In the genomic region with DNA sequence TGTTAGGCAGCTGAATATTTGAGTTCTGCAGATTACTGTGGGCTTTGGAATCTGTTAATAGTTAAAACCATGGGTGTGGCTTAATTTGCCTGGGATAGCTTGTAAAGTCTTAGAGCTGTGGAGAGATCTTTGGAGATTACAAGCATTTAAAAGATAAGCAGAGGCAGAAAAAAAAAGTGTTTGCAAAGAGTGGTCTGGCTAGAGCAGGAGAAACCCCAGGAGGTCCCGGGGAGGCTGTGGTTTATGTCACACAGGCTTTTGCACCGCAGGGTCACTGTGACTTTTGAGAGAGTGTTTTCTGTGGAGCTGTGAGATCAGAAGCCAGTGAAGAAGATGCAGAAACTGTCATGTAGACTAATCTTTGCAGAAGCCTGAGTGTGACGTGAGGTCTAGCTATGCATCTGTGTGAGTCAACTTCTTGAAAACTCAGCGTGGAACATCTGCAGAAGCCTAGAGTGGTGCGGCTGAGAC, we compare ENCODE assay signal across 8 cellular contexts. TPM values are rescaled to one million over a fixed set of nuclear protein-coding genes. Genes with fewer than 3 reads are reported as not detected.
DNase-seq lines count a peak whose midpoint lies in the region; ATAC-seq and TF ChIP-seq lines count a peak whose summit lies in the region.

No MANE protein-coding gene starts in this region.

- POLR2A ChIA-PET in HEK293 (lab: Yijun Ruan, JAX) = interaction anchor here (2.0 kb wide), 1 partner anchor 49 kb away, joined by 11 read pairs; a partner anchor contains a TSS

- ATAC-seq in mucosa of descending colon (peak; percentile 63), GM19397 (IDR thresholded peaks at IDR 0.05; ENCODE audit: unreplicated experiment) (no peak), GM19455 (IDR thresholded peaks at IDR 0.05; ENCODE audit: unreplicated experiment) (no peak)

- TF ChIP-seq CTCF in AG09309 (IDR thresholded peaks at IDR 0.05; ENCODE audit: control insufficient read depth, insufficient read depth, low read depth, low read length, missing control alignments) (no peak), HEK293 (tag by site-specific recombination; IDR thresholded peaks at IDR 0.05) (no peak), mucosa of descending colon (IDR thresholded peaks at IDR 0.05) (no peak)

- H3K36me3 ChIP-seq in HEK293 (ENCODE audit: control insufficient read depth in 2 of 2, insufficient read depth in 1 of 2, low read length in 2 of 2) = no peaks in the 10 kb centered on the region
- H3K36me3 ChIP-seq in mucosa of descending colon (ENCODE audit: low read depth) = no peaks in the 10 kb centered on the region

- CTCF ChIA-PET in HEK293 (lab: Yijun Ruan, JAX) = interaction anchor here (0.6 kb wide), 1 partner anchor 373 kb away, joined by 3 read pairs; no protein-coding TSS in a partner anchor

- H3K4me3 ChIP-seq in AG09309 (ENCODE audit: control insufficient read depth, low read depth, low read length) (no peak overlapping the region), HEK293 (ENCODE audit: low read depth, low read length) (no peak overlapping the region), mucosa of descending colon (no peak overlapping the region)

- H3K4me1 ChIP-seq in HEK293 (ENCODE audit: control insufficient read depth, insufficient read depth, low read length) = peaks cover 39% of the 10 kb centered on the region
- H3K4me1 ChIP-seq in mucosa of descending colon (ENCODE audit: low read depth) = peaks cover 30% of the 10 kb centered on the region

- intact Hi-C loops in mucosa of descending colon (cut with DNase I, micrococcal nuclease) = no loop called here

- H3K9me3 ChIP-seq in HEK293 (ENCODE audit: control insufficient read depth, insufficient read depth, low read depth, low read length) (no peaks in the 10 kb centered on the region), mucosa of descending colon (no peaks in the 10 kb centered on the region)

- H3K27ac ChIP-seq in HEK293 (ENCODE audit: extremely low read depth, low read depth, low read length) = peak overlapping the region; percentile 30; the same call in 1 of the 2 replicates

- DNase-seq in AG09309 (ENCODE audit: low read depth) = peak; percentile 50
- DNase-seq in activated CD8-positive, alpha-beta memory T cell treated with anti-CD3 and anti-CD28 coated beads, Interleukin-2, amount 50 U/mL, for 4 hours = peak; percentile 33
- DNase-seq in mucosa of descending colon = peak in 2 of 3 donors; percentile 39 to 47
- DNase-seq in dermis blood vessel endothelial cell = no peak
- no peak for DNase-seq in NCI-H1417 (lab: John Stamatoyannopoulos, UW)

TF ChIP-seq in HEK293, 187 proteins besides CTCF, POLR2A, EP300 and RAD21 (continues in another document):
- no peak for TF ChIP-seq ZNF24 (tag by site-specific recombination; IDR thresholded peaks at IDR 0.05)
- TF ChIP-seq ZNF707 (tag by site-specific recombination; IDR thresholded peaks at IDR 0.05) = no peak
- no peak for TF ChIP-seq ZNF530 (tag by site-specific recombination; IDR thresholded peaks at IDR 0.05; ENCODE audit: low read depth)
- TF ChIP-seq KLF16 (tag by site-specific recombination; IDR thresholded peaks at IDR 0.05) = no peak
- TF ChIP-seq ZNF37A (tag by site-specific recombination; IDR thresholded peaks at IDR 0.05) = no peak
- no peak for TF ChIP-seq ZNF621 (tag by site-specific recombination; IDR thresholded peaks at IDR 0.05)
- TF ChIP-seq, protein P1, sequence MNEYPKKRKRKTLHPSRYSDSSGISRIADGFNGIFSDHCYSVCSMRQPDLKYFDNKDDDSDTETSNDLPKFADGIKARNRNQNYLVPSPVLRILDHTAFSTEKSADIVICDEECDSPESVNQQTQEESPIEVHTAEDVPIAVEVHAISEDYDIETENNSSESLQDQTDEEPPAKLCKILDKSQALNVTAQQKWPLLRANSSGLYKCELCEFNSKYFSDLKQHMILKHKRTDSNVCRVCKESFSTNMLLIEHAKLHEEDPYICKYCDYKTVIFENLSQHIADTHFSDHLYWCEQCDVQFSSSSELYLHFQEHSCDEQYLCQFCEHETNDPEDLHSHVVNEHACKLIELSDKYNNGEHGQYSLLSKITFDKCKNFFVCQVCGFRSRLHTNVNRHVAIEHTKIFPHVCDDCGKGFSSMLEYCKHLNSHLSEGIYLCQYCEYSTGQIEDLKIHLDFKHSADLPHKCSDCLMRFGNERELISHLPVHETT (tag by site-specific recombination; IDR thresholded peaks at IDR 0.05) = no peak
- no peak for TF ChIP-seq ZNF274 (IDR thresholded peaks at IDR 0.05; ENCODE audit: low read length)
- no peak for TF ChIP-seq ZNF274 (tag by site-specific recombination; IDR thresholded peaks at IDR 0.05; ENCODE audit: borderline replicate concordance)
- TF ChIP-seq, protein P2, sequence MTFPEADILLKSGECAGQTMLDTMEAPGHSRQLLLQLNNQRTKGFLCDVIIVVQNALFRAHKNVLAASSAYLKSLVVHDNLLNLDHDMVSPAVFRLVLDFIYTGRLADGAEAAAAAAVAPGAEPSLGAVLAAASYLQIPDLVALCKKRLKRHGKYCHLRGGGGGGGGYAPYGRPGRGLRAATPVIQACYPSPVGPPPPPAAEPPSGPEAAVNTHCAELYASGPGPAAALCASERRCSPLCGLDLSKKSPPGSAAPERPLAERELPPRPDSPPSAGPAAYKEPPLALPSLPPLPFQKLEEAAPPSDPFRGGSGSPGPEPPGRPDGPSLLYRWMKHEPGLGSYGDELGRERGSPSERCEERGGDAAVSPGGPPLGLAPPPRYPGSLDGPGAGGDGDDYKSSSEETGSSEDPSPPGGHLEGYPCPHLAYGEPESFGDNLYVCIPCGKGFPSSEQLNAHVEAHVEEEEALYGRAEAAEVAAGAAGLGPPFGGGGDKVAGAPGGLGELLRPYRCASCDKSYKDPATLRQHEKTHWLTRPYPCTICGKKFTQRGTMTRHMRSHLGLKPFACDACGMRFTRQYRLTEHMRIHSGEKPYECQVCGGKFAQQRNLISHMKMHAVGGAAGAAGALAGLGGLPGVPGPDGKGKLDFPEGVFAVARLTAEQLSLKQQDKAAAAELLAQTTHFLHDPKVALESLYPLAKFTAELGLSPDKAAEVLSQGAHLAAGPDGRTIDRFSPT (tag by site-specific recombination; IDR thresholded peaks at IDR 0.05) = peak; percentile 16; the same call in 1 of the 2 replicates
- TF ChIP-seq, protein P3, sequence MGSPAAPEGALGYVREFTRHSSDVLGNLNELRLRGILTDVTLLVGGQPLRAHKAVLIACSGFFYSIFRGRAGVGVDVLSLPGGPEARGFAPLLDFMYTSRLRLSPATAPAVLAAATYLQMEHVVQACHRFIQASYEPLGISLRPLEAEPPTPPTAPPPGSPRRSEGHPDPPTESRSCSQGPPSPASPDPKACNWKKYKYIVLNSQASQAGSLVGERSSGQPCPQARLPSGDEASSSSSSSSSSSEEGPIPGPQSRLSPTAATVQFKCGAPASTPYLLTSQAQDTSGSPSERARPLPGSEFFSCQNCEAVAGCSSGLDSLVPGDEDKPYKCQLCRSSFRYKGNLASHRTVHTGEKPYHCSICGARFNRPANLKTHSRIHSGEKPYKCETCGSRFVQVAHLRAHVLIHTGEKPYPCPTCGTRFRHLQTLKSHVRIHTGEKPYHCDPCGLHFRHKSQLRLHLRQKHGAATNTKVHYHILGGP (tag by site-specific recombination; IDR thresholded peaks at IDR 0.05) = no peak
- no peak for TF ChIP-seq ZNF133 (tag by site-specific recombination; IDR thresholded peaks at IDR 0.05)
- no peak for TF ChIP-seq KLF8 (tag by site-specific recombination; IDR thresholded peaks at IDR 0.05)
- TF ChIP-seq ZNF416 (tag by site-specific recombination; IDR thresholded peaks at IDR 0.05) = no peak
- TF ChIP-seq ZBTB8A (tag by site-specific recombination; IDR thresholded peaks at IDR 0.05) = no peak
- TF ChIP-seq, protein P4, sequence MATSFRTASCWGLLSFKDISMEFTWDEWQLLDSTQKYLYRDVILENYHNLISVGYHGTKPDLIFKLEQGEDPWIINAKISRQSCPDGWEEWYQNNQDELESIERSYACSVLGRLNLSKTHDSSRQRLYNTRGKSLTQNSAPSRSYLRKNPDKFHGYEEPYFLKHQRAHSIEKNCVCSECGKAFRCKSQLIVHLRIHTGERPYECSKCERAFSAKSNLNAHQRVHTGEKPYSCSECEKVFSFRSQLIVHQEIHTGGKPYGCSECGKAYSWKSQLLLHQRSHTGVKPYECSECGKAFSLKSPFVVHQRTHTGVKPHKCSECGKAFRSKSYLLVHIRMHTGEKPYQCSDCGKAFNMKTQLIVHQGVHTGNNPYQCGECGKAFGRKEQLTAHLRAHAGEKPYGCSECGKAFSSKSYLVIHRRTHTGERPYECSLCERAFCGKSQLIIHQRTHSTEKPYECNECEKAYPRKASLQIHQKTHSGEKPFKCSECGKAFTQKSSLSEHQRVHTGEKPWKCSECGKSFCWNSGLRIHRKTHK (tag by site-specific recombination; IDR thresholded peaks at IDR 0.05) = no peak
- TF ChIP-seq, protein P5, sequence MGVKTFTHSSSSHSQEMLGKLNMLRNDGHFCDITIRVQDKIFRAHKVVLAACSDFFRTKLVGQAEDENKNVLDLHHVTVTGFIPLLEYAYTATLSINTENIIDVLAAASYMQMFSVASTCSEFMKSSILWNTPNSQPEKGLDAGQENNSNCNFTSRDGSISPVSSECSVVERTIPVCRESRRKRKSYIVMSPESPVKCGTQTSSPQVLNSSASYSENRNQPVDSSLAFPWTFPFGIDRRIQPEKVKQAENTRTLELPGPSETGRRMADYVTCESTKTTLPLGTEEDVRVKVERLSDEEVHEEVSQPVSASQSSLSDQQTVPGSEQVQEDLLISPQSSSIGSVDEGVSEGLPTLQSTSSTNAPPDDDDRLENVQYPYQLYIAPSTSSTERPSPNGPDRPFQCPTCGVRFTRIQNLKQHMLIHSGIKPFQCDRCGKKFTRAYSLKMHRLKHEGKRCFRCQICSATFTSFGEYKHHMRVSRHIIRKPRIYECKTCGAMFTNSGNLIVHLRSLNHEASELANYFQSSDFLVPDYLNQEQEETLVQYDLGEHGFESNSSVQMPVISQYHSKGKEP (tag by site-specific recombination; IDR thresholded peaks at IDR 0.05) = no peak
- TF ChIP-seq GLIS1 (tag by site-specific recombination; IDR thresholded peaks at IDR 0.05) = peak; percentile 91
- no peak for TF ChIP-seq ZNF174 (tag by site-specific recombination; IDR thresholded peaks at IDR 0.05)
- TF ChIP-seq KLF7 (tag by site-specific recombination; IDR thresholded peaks at IDR 0.05; ENCODE audit: borderline replicate concordance) = peak; percentile 66; the same call in 1 of the 2 replicates
- TF ChIP-seq ZNF549 (tag by site-specific recombination; IDR thresholded peaks at IDR 0.05) = no peak
- no peak for TF ChIP-seq ZNF521 (tag by site-specific recombination; IDR thresholded peaks at IDR 0.05)

RNA-seq across cellular contexts. Expression of a gene that starts 49.0 kb away (rescaled TPM):
- total RNA-seq in mucosa of descending colon = 10 to 100 TPM; 15.0 to 97.2 (median 17.8) TPM
- 2.7 and 4.8 TPM in 2 replicates for total RNA-seq in dermis blood vessel endothelial cell

Comparison
In these comparisons a context has a peak if more than half of its experiments do, and no peak if none do; other contexts are left out.
1. DNase-seq: peak in AG09309 (single experiment), activated CD8-positive, alpha-beta memory T cell treated with anti-CD3 and anti-CD28 coated beads, Interleukin-2, amount 50 U/mL, for 4 hours (single experiment) and mucosa of descending colon (2 of 3); none in dermis blood vessel endothelial cell (single experiment) and NCI-H1417 (0 of 3).